ENCODE assay signal across 8 cellular contexts in the genomic region with DNA sequence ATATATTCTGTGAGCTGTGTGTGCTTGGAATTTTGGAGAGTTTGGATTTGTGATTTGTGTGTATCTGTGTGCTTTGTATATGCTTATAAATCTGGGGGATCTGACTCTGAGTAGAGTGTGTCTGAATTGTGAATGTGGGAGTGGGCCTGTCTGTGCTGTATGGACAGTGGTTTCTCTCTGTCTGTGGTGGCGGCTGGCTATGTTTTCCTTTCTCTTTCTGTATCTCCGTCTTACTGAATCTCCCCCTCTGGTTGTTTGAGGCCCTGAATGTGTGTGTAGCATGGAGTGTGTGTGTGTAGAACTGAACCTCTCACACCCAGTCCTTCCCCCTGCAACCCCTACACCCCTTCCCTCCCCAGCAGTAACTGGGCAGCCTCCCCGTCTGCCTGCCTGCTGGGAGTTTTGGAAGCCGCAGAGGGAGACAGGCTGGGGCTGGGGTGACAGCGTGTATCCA. TPM values are rescaled to one million over a fixed set of nuclear protein-coding genes. Genes with fewer than 3 reads are reported as not detected.
DNase-seq lines count a peak whose midpoint lies in the region; ATAC-seq and TF ChIP-seq lines count a peak whose summit lies in the region.

No MANE protein-coding gene starts in this region.

- H3K9me3 Mint-ChIP-seq in natural killer cell, result no peaks in the 10 kb centered on the region

- TF ChIP-seq POLR2A in GM19099 (IDR thresholded peaks at IDR 0.05; ENCODE audit: extremely low read depth, insufficient read length, low read depth), result peak; percentile 37

- intact Hi-C loops in natural killer cell (cut with micrococcal nuclease) (loop anchor here (1.0 to 2.0 kb wide), 4 partner anchors 8 to 58 kb away; no protein-coding TSS in a partner anchor), head of caudate nucleus (cut with DNase I) (no loop called here)

- DNase-seq in caudate nucleus (lab: John Stamatoyannopoulos, UW) (no peak), natural killer cell (no peak), NCI-H1048 (lab: John Stamatoyannopoulos, UW) (no peak), head of caudate nucleus (no peak), NCI-H1436 treated with DMSO at 0.1 percent for 48 hours (lab: John Stamatoyannopoulos, UW) (no peak)
- no peak for DNase-seq in activated naive CD4-positive, alpha-beta T cell (lab: John Stamatoyannopoulos, UW)

- peak overlapping the region; percentile 88 for H3K4me3 Mint-ChIP-seq in natural killer cell

- TF ChIP-seq CTCF in natural killer cell (IDR thresholded peaks at IDR 0.05), result no peak

- H3K36me3 Mint-ChIP-seq in natural killer cell, result no peaks in the 10 kb centered on the region

- H3K27ac Mint-ChIP-seq in natural killer cell, result peak overlapping the region; percentile 91 to 94

- peak overlapping the region; percentile 87 for H3K27ac ChIP-seq in caudate nucleus (ENCODE audit: low read depth, low read length)

- ATAC-seq in HG03342 (IDR thresholded peaks at IDR 0.05; ENCODE audit: unreplicated experiment) (peak; percentile 38), natural killer cell (peak; percentile 49 to 66 (median 59))

- H3K27me3 Mint-ChIP-seq in natural killer cell (ENCODE audit: low read depth in 2 of 2), result no peaks in the 10 kb centered on the region

- H3K4me1 Mint-ChIP-seq in natural killer cell, result peaks cover 72 to 84% of the 10 kb centered on the region in 2 donors

RNA-seq across cellular contexts. Expression of a gene that starts 4.7 kb away (rescaled TPM):
- 100 to 1,000 TPM in 1 of 3 donors, 10 to 100 TPM in 2; 75.6 to 124 (median 84.8) TPM for total RNA-seq in natural killer cell
